Comparison of ENCODE assay signal across 8 cellular contexts in the genomic region with DNA sequence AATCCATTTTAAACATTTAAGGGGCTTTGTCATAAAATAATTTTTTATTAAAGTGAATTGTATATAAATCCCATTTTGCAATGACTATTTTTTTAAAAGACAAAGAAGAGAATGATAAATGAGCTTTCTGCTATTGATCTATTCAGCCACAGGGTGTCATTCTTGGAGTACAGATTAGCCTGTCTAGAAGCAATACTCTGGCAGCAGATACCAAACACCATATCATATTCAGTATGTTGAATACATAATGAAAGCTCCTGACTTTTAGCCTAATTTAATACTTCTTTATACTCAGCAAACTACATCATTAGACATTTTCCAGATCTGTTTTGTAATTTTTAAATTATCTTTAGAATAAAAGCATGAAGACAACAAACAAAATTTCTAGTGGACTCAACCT.
DNase-seq lines count a peak whose midpoint lies in the region; ATAC-seq and TF ChIP-seq lines count a peak whose summit lies in the region.

No MANE protein-coding gene starts in this region.

- intact Hi-C loops in CD4-positive, alpha-beta T cell (cut with DNase I, micrococcal nuclease): no loop called here

- no peaks in the 10 kb centered on the region for H3K27me3 Mint-ChIP-seq in glutamatergic neuron (ENCODE audit: unreplicated experiment)
- H3K27me3 Mint-ChIP-seq in activated CD8-positive, alpha-beta T cell treated with anti-CD3 and anti-CD28 coated beads, Interleukin-2, amount 10 ng/mL, durations not matched to agents 7 days and 5 days (ENCODE audit: low read depth): no peaks in the 10 kb centered on the region
- no peaks in the 10 kb centered on the region for H3K27me3 Mint-ChIP-seq in CD4-positive, alpha-beta T cell

- ATAC-seq in activated CD8-positive, alpha-beta T cell treated with anti-CD3 and anti-CD28 coated beads, Interleukin-2, amount 10 ng/mL, durations not matched to agents 7 days and 5 days: no peak
- no peak for ATAC-seq in CD4-positive, alpha-beta T cell (ENCODE audit: poor library complexity)
- ATAC-seq in HG03097 (IDR thresholded peaks at IDR 0.05; ENCODE audit: low FRiP score, unreplicated experiment): no peak

- H3K27me3 ChIP-seq in BJ (ENCODE audit: control insufficient read depth, insufficient read depth, low read length): no peaks in the 10 kb centered on the region
- H3K27me3 ChIP-seq in KMS-11 (ENCODE audit: insufficient read depth, low read depth): no peaks in the 10 kb centered on the region
- no peaks in the 10 kb centered on the region for H3K27me3 ChIP-seq in CD4-positive, alpha-beta T cell (ENCODE audit: control insufficient read depth, insufficient read depth, low read length)

- no peaks in the 10 kb centered on the region for H3K36me3 Mint-ChIP-seq in glutamatergic neuron (ENCODE audit: unreplicated experiment)
- H3K36me3 Mint-ChIP-seq in activated CD8-positive, alpha-beta T cell treated with anti-CD3 and anti-CD28 coated beads, Interleukin-2, amount 10 ng/mL, durations not matched to agents 7 days and 5 days (ENCODE audit: low read depth): no peaks in the 10 kb centered on the region
- no peaks in the 10 kb centered on the region for H3K36me3 Mint-ChIP-seq in CD4-positive, alpha-beta T cell (ENCODE audit: low read depth)

- no peak overlapping the region for H3K27ac Mint-ChIP-seq in glutamatergic neuron (ENCODE audit: unreplicated experiment)
- H3K27ac Mint-ChIP-seq in activated CD8-positive, alpha-beta T cell treated with anti-CD3 and anti-CD28 coated beads, Interleukin-2, amount 10 ng/mL, durations not matched to agents 7 days and 5 days: no peak overlapping the region
- H3K27ac Mint-ChIP-seq in CD4-positive, alpha-beta T cell: no peak overlapping the region

- POLR2A ChIA-PET in BJ (lab: Charles Lee): interaction anchor here (1.2 kb wide), 1 partner anchor 729 kb away, joined by 3 read pairs; no protein-coding TSS in a partner anchor
- POLR2A ChIA-PET in activated CD8-positive, alpha-beta T cell treated with anti-CD3 and anti-CD28 coated beads, Interleukin-2, amount 10 ng/mL, durations not matched to agents 7 days and 5 days (lab: Charles Lee): no interaction called here
- POLR2A ChIA-PET in CD4-positive, alpha-beta T cell (lab: Charles Lee): no interaction called here

- no peak overlapping the region for H3K4me3 Mint-ChIP-seq in glutamatergic neuron (ENCODE audit: unreplicated experiment)
- no peak overlapping the region for H3K4me3 Mint-ChIP-seq in activated CD8-positive, alpha-beta T cell treated with anti-CD3 and anti-CD28 coated beads, Interleukin-2, amount 10 ng/mL, durations not matched to agents 7 days and 5 days
- H3K4me3 Mint-ChIP-seq in CD4-positive, alpha-beta T cell: no peak overlapping the region

- no peaks in the 10 kb centered on the region for H3K9me3 Mint-ChIP-seq in glutamatergic neuron (ENCODE audit: unreplicated experiment)
- H3K9me3 Mint-ChIP-seq in activated CD8-positive, alpha-beta T cell treated with anti-CD3 and anti-CD28 coated beads, Interleukin-2, amount 10 ng/mL, durations not matched to agents 7 days and 5 days (ENCODE audit: insufficient read depth): no peaks in the 10 kb centered on the region
- no peaks in the 10 kb centered on the region for H3K9me3 Mint-ChIP-seq in CD4-positive, alpha-beta T cell

- H3K4me2 ChIP-seq in KMS-11: no peak overlapping the region

- CTCF ChIA-PET in BJ (lab: Yijun Ruan, JAX): interaction anchor here (0.6 to 5.1 kb wide), 28 partner anchors 13 to 1504 kb away, joined by 3 to 47 read pairs (median 4); partner anchors contain the start of gene PDGFC
- CTCF ChIA-PET in activated CD8-positive, alpha-beta T cell treated with anti-CD3 and anti-CD28 coated beads, Interleukin-2, amount 10 ng/mL, durations not matched to agents 7 days and 5 days (lab: Charles Lee): no interaction called here
- CTCF ChIA-PET in CD4-positive, alpha-beta T cell (lab: Charles Lee): no interaction called here

- no peak overlapping the region for H2AFZ ChIP-seq in KMS-11 (ENCODE audit: low read depth)

- peaks cover 3% of the 10 kb centered on the region for H3K4me1 ChIP-seq in KMS-11 (ENCODE audit: low read depth, poor library complexity, severe bottlenecking)

- H3K9me3 ChIP-seq in CD4-positive, alpha-beta T cell (ENCODE audit: control insufficient read depth, low read length): no peaks in the 10 kb centered on the region

- no peak overlapping the region for H3K9ac ChIP-seq in KMS-11

- H3K4me1 Mint-ChIP-seq in glutamatergic neuron (ENCODE audit: low read depth, unreplicated experiment): peaks cover 3% of the 10 kb centered on the region
- H3K4me1 Mint-ChIP-seq in activated CD8-positive, alpha-beta T cell treated with anti-CD3 and anti-CD28 coated beads, Interleukin-2, amount 10 ng/mL, durations not matched to agents 7 days and 5 days (ENCODE audit: low read depth): no peaks in the 10 kb centered on the region
- no peaks in the 10 kb centered on the region for H3K4me1 Mint-ChIP-seq in CD4-positive, alpha-beta T cell (ENCODE audit: low read depth)

- TF ChIP-seq CTCF in BJ (IDR thresholded peaks at IDR 0.05; ENCODE audit: insufficient read depth, low read depth, low read length): peak; percentile 57
- peak; percentile 23; the same call in 1 of the 2 replicates for TF ChIP-seq CTCF in KMS-11 (conservative IDR thresholded peaks at IDR 0.05; ENCODE audit: low read depth, low read length)
- TF ChIP-seq CTCF in glutamatergic neuron (IDR thresholded peaks at IDR 0.05; ENCODE audit: partially characterized antibody, unreplicated experiment): peak; percentile 33
- TF ChIP-seq CTCF in CD4-positive, alpha-beta T cell (IDR thresholded peaks at IDR 0.05): no peak

- no peaks in the 10 kb centered on the region for H3K36me3 ChIP-seq in BJ (ENCODE audit: control insufficient read depth, insufficient read depth, low read length)
- no peaks in the 10 kb centered on the region for H3K36me3 ChIP-seq in KMS-11 (ENCODE audit: insufficient read depth)

- H4K20me1 ChIP-seq in KMS-11 (ENCODE audit: insufficient read depth): no peaks in the 10 kb centered on the region

- no peaks in the 10 kb centered on the region for H3K79me2 ChIP-seq in KMS-11 (ENCODE audit: insufficient read depth, low read depth)

- no peak overlapping the region for H3K4me3 ChIP-seq in BJ (ENCODE audit: low read depth, low read length)
- no peak overlapping the region for H3K4me3 ChIP-seq in KMS-11 (IDR thresholded peaks at IDR 0.05; ENCODE audit: insufficient read depth, low read depth, low read length)

- H3K27ac ChIP-seq in KMS-11: no peak overlapping the region
- H3K27ac ChIP-seq in CD4-positive, alpha-beta T cell (ENCODE audit: low read depth, low read length): no peak overlapping the region

- no peak for DNase-seq in BJ (ENCODE audit: low read depth)
- peak; percentile 9 for DNase-seq in SK-N-DZ (ENCODE audit: low spot score)
- no peak for DNase-seq in glutamatergic neuron
- peak; percentile 67 for DNase-seq in stromal cell of bone marrow (ENCODE audit: low read depth)
- DNase-seq in activated CD8-positive, alpha-beta T cell treated with anti-CD3 and anti-CD28 coated beads, Interleukin-2, amount 10 ng/mL, durations not matched to agents 7 days and 5 days: no peak
- no peak for DNase-seq in CD4-positive, alpha-beta T cell

Comparison
In these comparisons a context has a peak if more than half of its experiments do, and no peak if none do; other contexts are left out.
1. DNase-seq: peak in SK-N-DZ (single experiment) and stromal cell of bone marrow (single experiment); none in BJ (single experiment), glutamatergic neuron (single experiment), activated CD8-positive, alpha-beta T cell treated with anti-CD3 and anti-CD28 coated beads, Interleukin-2, amount 10 ng/mL, durations not matched to agents 7 days and 5 days (single experiment) and CD4-positive, alpha-beta T cell (0 of 10).